In the genomic region with DNA sequence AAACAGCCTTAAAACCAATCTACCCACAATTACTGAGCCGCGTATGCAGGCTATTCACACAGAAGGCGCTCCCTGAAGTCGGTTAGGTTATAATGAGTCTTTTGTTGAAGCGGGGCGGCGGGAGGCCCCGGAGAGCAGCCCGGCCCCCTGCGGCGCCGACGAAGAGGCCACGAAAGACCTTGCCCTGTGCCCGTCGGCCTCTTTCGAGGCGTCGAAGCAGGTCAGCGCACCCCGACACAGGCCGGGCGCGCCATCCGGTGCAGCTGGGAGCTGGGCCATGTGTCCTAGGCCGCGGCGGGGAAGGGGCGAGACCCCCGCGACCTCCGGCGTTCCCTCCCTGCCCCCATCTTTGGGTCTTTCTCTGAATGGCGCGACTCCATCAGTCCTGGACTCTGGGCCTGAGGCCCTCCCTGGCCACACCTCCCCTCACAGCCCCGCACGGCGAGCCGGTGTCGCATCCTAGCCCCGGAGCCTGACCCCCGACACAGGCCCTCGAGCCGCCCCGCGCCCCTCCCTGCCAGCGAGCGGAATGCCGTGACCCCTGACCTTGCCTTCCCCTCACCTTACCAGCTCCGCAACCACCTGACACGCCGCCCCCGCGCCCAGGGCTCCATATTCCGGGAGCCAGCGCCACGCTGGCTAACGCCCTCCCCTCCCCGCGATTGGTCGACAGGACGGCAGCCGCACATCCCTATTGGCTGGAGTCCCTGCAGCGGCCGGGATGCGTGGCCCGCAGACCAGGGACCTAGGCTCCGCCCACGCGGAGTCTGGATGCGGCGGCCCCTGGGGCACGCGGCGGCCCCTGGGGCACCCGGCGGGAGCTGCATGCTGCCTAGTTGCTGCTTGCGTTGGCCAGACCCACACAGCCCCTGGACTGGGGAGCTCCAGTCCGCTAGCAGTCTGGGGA, we compare ENCODE assay signal across 8 cellular contexts. TPM values are rescaled to one million over a fixed set of nuclear protein-coding genes. Genes with fewer than 3 reads are reported as not detected.
DNase-seq lines count a peak whose midpoint lies in the region; ATAC-seq and TF ChIP-seq lines count a peak whose summit lies in the region.

A gene (minus strand): TSS at position 637 of the 907 bp plus-strand sequence. CDS start 15,656 bp downstream, outside the sequence.

- H3K4me3 Mint-ChIP-seq in activated T-cell treated with anti-CD3 and anti-CD28 coated beads, Interleukin-2, amount 50 U/mL, for 24 hours: peak within 1 kb of the TSS; percentile 92

- DNase-seq in DMS53 (lab: John Stamatoyannopoulos, UW) (peak; percentile 98), KG1 (lab: John Stamatoyannopoulos, UW) (peak; percentile 91)
- DNase-seq in activated T-cell treated with anti-CD3 and anti-CD28 coated beads, Interleukin-2, amount 50 U/mL, for 24 hours: peak; percentile 93
- DNase-seq in stimulated activated CD8-positive, alpha-beta memory T cell treated with anti-CD3 and anti-CD28 coated beads, Interleukin-4, amount 100 ng/mL, for 48 hours: peak; percentile 95

- H3K27me3 Mint-ChIP-seq in activated T-cell treated with anti-CD3 and anti-CD28 coated beads, Interleukin-2, amount 50 U/mL, for 24 hours: no peaks in the 10 kb centered on the region

- H3K4me3 ChIP-seq in esophagus (ENCODE audit: low read depth in 1 of 2, low read length in 2 of 2): peak within 1 kb of the TSS; percentile 78 to 97
- H3K4me3 ChIP-seq in mucosa of stomach (ENCODE audit: low read length): peak within 1 kb of the TSS; percentile 39

- H3K9me3 ChIP-seq in esophagus (ENCODE audit: control insufficient read depth in 2 of 2, insufficient read depth in 1 of 2, low read depth in 1 of 2, low read length in 1 of 2) (no peaks in the 10 kb centered on the region), mucosa of stomach (ENCODE audit: control insufficient read depth, low read length) (no peaks in the 10 kb centered on the region)

- H3K27me3 ChIP-seq in esophagus (ENCODE audit: control insufficient read depth in 1 of 2, insufficient read depth in 2 of 2, low read length in 2 of 2) (no peaks in the 10 kb centered on the region), mucosa of stomach (ENCODE audit: control insufficient read depth, insufficient read depth, low read length) (no peaks in the 10 kb centered on the region)

- H3K4me1 Mint-ChIP-seq in activated T-cell treated with anti-CD3 and anti-CD28 coated beads, Interleukin-2, amount 50 U/mL, for 24 hours (ENCODE audit: low read depth): peaks cover 54% of the 10 kb centered on the region

- no peaks in the 10 kb centered on the region for H3K36me3 ChIP-seq in esophagus (ENCODE audit: control insufficient read depth in 2 of 2, insufficient read depth in 2 of 2, low read length in 1 of 2)
- no peaks in the 10 kb centered on the region for H3K36me3 ChIP-seq in mucosa of stomach (ENCODE audit: control insufficient read depth, insufficient read depth, low read length)

- ATAC-seq in GM21723 (IDR thresholded peaks at IDR 0.05; ENCODE audit: unreplicated experiment): peak; percentile 90

- peak within 1 kb of the TSS; percentile 88 for H3K9ac ChIP-seq in mucosa of stomach (ENCODE audit: low read length)

- peaks cover 37% of the 10 kb centered on the region for H3K36me3 Mint-ChIP-seq in activated T-cell treated with anti-CD3 and anti-CD28 coated beads, Interleukin-2, amount 50 U/mL, for 24 hours (ENCODE audit: low read depth)

- H3K9me3 Mint-ChIP-seq in activated T-cell treated with anti-CD3 and anti-CD28 coated beads, Interleukin-2, amount 50 U/mL, for 24 hours: no peaks in the 10 kb centered on the region

- WGBS in esophagus, 2 donors: 0 to 1% methylated on average over 77 to 79 of the region's 79 CpGs

- no peaks in the 10 kb centered on the region for H3K4me1 ChIP-seq in esophagus (ENCODE audit: control insufficient read depth in 2 of 2, insufficient read depth in 2 of 2, low read length in 1 of 2)
- H3K4me1 ChIP-seq in mucosa of stomach (ENCODE audit: control insufficient read depth, insufficient read depth, low read length): peaks cover 29% of the 10 kb centered on the region

- H3K27ac Mint-ChIP-seq in activated T-cell treated with anti-CD3 and anti-CD28 coated beads, Interleukin-2, amount 50 U/mL, for 24 hours: peak within 1 kb of the TSS; percentile 98

- H3K27ac ChIP-seq in esophagus (ENCODE audit: low read depth in 2 of 2, low read length in 1 of 2): peak within 1 kb of the TSS; percentile 95 to 97

TF ChIP-seq in PFSK-1, 5 proteins besides CTCF, POLR2A, EP300 and RAD21:
- TF ChIP-seq POLR2AphosphoS5 (IDR thresholded peaks at IDR 0.05; ENCODE audit: low read depth, low read length): peak; percentile 78
- TF ChIP-seq, protein P1, sequence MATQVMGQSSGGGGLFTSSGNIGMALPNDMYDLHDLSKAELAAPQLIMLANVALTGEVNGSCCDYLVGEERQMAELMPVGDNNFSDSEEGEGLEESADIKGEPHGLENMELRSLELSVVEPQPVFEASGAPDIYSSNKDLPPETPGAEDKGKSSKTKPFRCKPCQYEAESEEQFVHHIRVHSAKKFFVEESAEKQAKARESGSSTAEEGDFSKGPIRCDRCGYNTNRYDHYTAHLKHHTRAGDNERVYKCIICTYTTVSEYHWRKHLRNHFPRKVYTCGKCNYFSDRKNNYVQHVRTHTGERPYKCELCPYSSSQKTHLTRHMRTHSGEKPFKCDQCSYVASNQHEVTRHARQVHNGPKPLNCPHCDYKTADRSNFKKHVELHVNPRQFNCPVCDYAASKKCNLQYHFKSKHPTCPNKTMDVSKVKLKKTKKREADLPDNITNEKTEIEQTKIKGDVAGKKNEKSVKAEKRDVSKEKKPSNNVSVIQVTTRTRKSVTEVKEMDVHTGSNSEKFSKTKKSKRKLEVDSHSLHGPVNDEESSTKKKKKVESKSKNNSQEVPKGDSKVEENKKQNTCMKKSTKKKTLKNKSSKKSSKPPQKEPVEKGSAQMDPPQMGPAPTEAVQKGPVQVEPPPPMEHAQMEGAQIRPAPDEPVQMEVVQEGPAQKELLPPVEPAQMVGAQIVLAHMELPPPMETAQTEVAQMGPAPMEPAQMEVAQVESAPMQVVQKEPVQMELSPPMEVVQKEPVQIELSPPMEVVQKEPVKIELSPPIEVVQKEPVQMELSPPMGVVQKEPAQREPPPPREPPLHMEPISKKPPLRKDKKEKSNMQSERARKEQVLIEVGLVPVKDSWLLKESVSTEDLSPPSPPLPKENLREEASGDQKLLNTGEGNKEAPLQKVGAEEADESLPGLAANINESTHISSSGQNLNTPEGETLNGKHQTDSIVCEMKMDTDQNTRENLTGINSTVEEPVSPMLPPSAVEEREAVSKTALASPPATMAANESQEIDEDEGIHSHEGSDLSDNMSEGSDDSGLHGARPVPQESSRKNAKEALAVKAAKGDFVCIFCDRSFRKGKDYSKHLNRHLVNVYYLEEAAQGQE (IDR thresholded peaks at IDR 0.05; ENCODE audit: insufficient read depth in 1 of 2, low read depth in 2 of 2, low read length in 2 of 2): 0 out of 4 replicates have a peak, but pooled peaks of 1 of the 2 experiments have one; percentile 27
- TF ChIP-seq FOXP2 (optimal IDR thresholded peaks at IDR 0.05; ENCODE audit: borderline replicate concordance, extremely low read depth, extremely low read length, insufficient read depth): no peak

RNA-seq across cellular contexts. Expression of the gene that starts here (rescaled TPM):
- 26.9 TPM for polyA plus RNA-seq in PFSK-1 (2012; ENCODE audit: insufficient read length, low read depth)
- 10 to 100 TPM; 18.0 to 19.5 TPM for polyA plus RNA-seq in esophagus

Comparison
In these comparisons a context has a peak if more than half of its experiments do, and no peak if none do; other contexts are left out.
1. Peak in every context shown above with its lines: DNase-seq, ATAC-seq, H3K4me3 ChIP-seq and H3K27ac ChIP-seq.